Comparison of ENCODE assay signal across 9 cellular contexts in genomic region chr15:71295242-71296031, GRCh38.
DNase-seq lines count a peak whose midpoint lies in the region; ATAC-seq and TF ChIP-seq lines count a peak whose summit lies in the region.
"Had no signal": no experiment of that assay in that cellular context is flagged by ENCODE, and none has a peak within 500 bp of the region (broad histone marks: within the 10 kb centered on the region; RNA-seq: fewer than 3 reads in every experiment).

No MANE protein-coding gene starts in this region.

- POLR2A ChIA-PET in AG04449 (lab: Yijun Ruan, JAX) = interaction anchor here (0.7 to 1.8 kb wide), 6 partner anchors 17 to 473 kb away, joined by 3 to 8 read pairs (median 6); partner anchors contain the start of gene THSD4

- H3K4me1 ChIP-seq in mesenchymal stem cell (ENCODE audit: control insufficient read depth, insufficient read depth, low read depth, low read length) = peaks cover 10% of the 10 kb centered on the region

- in situ Hi-C loops in brain microvascular endothelial cell (cut with HindIII; ENCODE audit: low pct_ligation_motif_present, low sequenced_read_pairs) = no loop called here

- peak overlapping the region; percentile 70 to 73 for H3K4ac ChIP-seq in mesenchymal stem cell (ENCODE audit: low read depth in 1 of 2, low read length in 2 of 2)

- peak overlapping the region; percentile 81 for H4K91ac ChIP-seq in mesenchymal stem cell (ENCODE audit: low read length)

- 3% methylated on average over 3 of the region's 4 CpGs for WGBS in mesenchymal stem cell

- peak overlapping the region; percentile 93 for H2BK5ac ChIP-seq in mesenchymal stem cell (ENCODE audit: low read depth, low read length, poor library complexity, severe bottlenecking)

- no peak for ATAC-seq in HG03354 (IDR thresholded peaks at IDR 0.05; ENCODE audit: poor library complexity, severe bottlenecking, unreplicated experiment)
- ATAC-seq: GM12878 had no signal

- H2BK12ac ChIP-seq in mesenchymal stem cell (ENCODE audit: low read length in 2 of 2) = peak overlapping the region; percentile 71 to 80

- peaks cover 11% of the 10 kb centered on the region for H3K9me3 ChIP-seq in mesenchymal stem cell (ENCODE audit: control insufficient read depth, low read length)

- H2AK5ac ChIP-seq in mesenchymal stem cell (ENCODE audit: low read length, severe bottlenecking) = peak overlapping the region; percentile 99

- H4K8ac ChIP-seq in mesenchymal stem cell (ENCODE audit: low read length) = peak overlapping the region; percentile 85

- peaks cover 9% of the 10 kb centered on the region for H3K79me1 ChIP-seq in mesenchymal stem cell (replicated peaks; ENCODE audit: low read length, poor library complexity, severe bottlenecking)

- H3K4me3 ChIP-seq in AG04449 (ENCODE audit: low read depth, low read length) (no peak overlapping the region; the same call in 1 of the 2 replicates), brain microvascular endothelial cell (ENCODE audit: low read depth, low read length) (no peak overlapping the region), mesenchymal stem cell (ENCODE audit: insufficient read depth in 1 of 2, low read depth in 1 of 2, low read length in 2 of 2) (no peak overlapping the region)
- H3K4me3 ChIP-seq: GM12878 had no signal

- CTCF ChIA-PET in AG04449 (lab: Yijun Ruan, JAX) = no interaction called here

- peak; percentile 98 for DNase-seq in AG04449 (ENCODE audit: low read depth, low spot score)
- DNase-seq in HT-29 (ENCODE audit: low spot score) = peak; percentile 80
- DNase-seq in brain microvascular endothelial cell = peak; percentile 98
- DNase-seq in mesenchymal stem cell = peak; percentile 96
- DNase-seq in NAMALWA (ENCODE audit: low spot score) = no peak
- DNase-seq in inferior parietal cortex (ENCODE audit: extremely low spot score) = no peak
- DNase-seq in midbrain (lab: John Stamatoyannopoulos, UW) = no peak

- H3K27ac ChIP-seq in brain microvascular endothelial cell (peak overlapping the region; percentile 97), mesenchymal stem cell (ENCODE audit: low read length, poor library complexity, severe bottlenecking) (peak overlapping the region; percentile 99)

- H2BK120ac ChIP-seq in mesenchymal stem cell (ENCODE audit: low read depth, low read length) = peak overlapping the region; percentile 55

- peak overlapping the region; percentile 87 to 93 for H3K18ac ChIP-seq in mesenchymal stem cell (ENCODE audit: low read depth in 1 of 2, low read length in 2 of 2)

- no peak overlapping the region for H2AFZ ChIP-seq in mesenchymal stem cell (ENCODE audit: low read depth, low read length)

- H3K9ac ChIP-seq in mesenchymal stem cell (ENCODE audit: low read length) = peak overlapping the region; percentile 75

- H3K36me3 ChIP-seq in brain microvascular endothelial cell (replicated peaks) (no peaks in the 10 kb centered on the region), mesenchymal stem cell (ENCODE audit: control insufficient read depth in 1 of 2, insufficient read depth in 2 of 2, low read depth in 1 of 2, low read length in 2 of 2) (no peaks in the 10 kb centered on the region)

- H3K27me3 ChIP-seq in brain microvascular endothelial cell (replicated peaks) (no peaks in the 10 kb centered on the region), mesenchymal stem cell (ENCODE audit: control insufficient read depth in 1 of 2, insufficient read depth in 1 of 2, low read length in 2 of 2) (no peaks in the 10 kb centered on the region)

- H3K23ac ChIP-seq in mesenchymal stem cell (ENCODE audit: low read length in 2 of 2) = no peak overlapping the region

- H2BK15ac ChIP-seq in mesenchymal stem cell (ENCODE audit: low read depth, poor library complexity, severe bottlenecking) = no peak overlapping the region

- H3K14ac ChIP-seq in mesenchymal stem cell (ENCODE audit: low read length in 2 of 2) = no peak overlapping the region

- no peak overlapping the region for H3K4me2 ChIP-seq in mesenchymal stem cell (ENCODE audit: low read length, poor library complexity, severe bottlenecking)

- no peak for TF ChIP-seq CTCF in AG04449 (IDR thresholded peaks at IDR 0.05; ENCODE audit: insufficient read depth, low read length, missing control alignments)
- TF ChIP-seq CTCF in brain microvascular endothelial cell (IDR thresholded peaks at IDR 0.05; ENCODE audit: low read depth, low read length, missing control alignments) = no peak

Comparison
In these comparisons a context has a peak if more than half of its experiments do, and no peak if none do; other contexts are left out.
1. DNase-seq: peak in AG04449 (single experiment), HT-29 (single experiment), brain microvascular endothelial cell (single experiment) and mesenchymal stem cell (single experiment); none in NAMALWA (single experiment), inferior parietal cortex (single experiment) and midbrain (single experiment).